In the genomic region with DNA sequence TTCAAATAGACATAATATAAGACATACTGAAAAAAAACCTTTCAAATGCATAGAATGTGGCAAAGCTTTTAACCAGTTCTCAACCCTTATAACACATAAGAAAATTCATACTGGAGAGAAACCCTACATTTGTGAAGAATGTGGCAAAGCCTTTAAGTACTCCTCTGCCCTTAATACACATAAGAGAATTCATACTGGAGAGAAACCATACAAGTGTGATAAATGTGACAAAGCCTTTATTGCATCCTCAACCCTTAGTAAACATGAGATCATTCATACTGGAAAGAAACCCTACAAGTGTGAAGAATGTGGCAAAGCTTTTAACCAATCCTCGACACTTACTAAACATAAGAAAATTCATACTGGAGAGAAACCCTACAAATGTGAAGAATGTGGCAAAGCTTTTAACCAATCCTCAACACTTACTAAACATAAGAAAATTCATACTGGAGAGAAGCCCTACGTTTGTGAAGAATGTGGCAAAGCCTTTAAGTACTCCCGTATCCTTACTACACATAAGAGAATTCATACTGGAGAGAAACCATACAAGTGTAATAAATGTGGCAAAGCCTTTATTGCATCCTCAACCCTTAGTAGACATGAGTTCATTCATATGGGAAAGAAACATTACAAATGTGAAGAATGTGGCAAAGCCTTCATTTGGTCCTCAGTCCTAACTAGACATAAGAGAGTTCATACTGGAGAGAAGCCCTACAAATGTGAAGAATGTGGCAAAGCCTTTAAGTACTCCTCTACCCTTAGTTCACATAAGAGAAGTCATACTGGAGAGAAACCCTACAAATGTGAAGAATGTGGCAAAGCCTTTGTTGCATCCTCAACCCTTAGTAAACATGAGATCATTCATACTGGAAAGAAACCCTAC, we compare ENCODE assay signal across 1 cellular context.
TF ChIP-seq lines count a peak whose summit lies in the region.

No MANE protein-coding gene starts in this region.

TF ChIP-seq in K562, 482 proteins besides CTCF, POLR2A, EP300 and RAD21:
- peak; percentile 92 for TF ChIP-seq ZNF274 (IDR thresholded peaks at IDR 0.05; ENCODE audit: borderline replicate concordance, low read depth, low read length)
TF ChIP-seq in K562: peak in this region for 1; not testable (repeated sequence) for 481.
